In genomic region chr7:106774213-106774767, GRCh38 we compare ENCODE assay signal across 10 cellular contexts.
"Had no signal": no experiment of that assay in that cellular context is flagged by ENCODE, and none has a peak within 500 bp of the region (broad histone marks: within the 10 kb centered on the region; RNA-seq: fewer than 3 reads in every experiment).

No MANE protein-coding gene starts in this region.

- H3K27ac Mint-ChIP-seq: natural killer cell treated with Interleukin-12 subunit alpha and Interleukin-12 subunit beta and Interleukin-15 and Interleukin-18, amount 100 ng/mL, for 72 hours had no signal

- H3K4me1 Mint-ChIP-seq: central memory CD8-positive, alpha-beta T cell had no signal

- H3K27me3 ChIP-seq: adrenal gland, left lung, sigmoid colon, suprapubic skin, upper lobe of left lung had no signal

- H3K36me3 Mint-ChIP-seq: natural killer cell treated with Interleukin-12 subunit alpha and Interleukin-12 subunit beta and Interleukin-15 and Interleukin-18, amount 100 ng/mL, for 72 hours had no signal

- H3K9me3 ChIP-seq: adrenal gland, left lung, sigmoid colon, suprapubic skin, upper lobe of left lung had no signal

- H3K27me3 Mint-ChIP-seq: central memory CD8-positive, alpha-beta T cell had no signal

- H3K4me3 Mint-ChIP-seq: central memory CD8-positive, alpha-beta T cell; natural killer cell treated with Interleukin-12 subunit alpha and Interleukin-12 subunit beta and Interleukin-15 and Interleukin-18, amount 100 ng/mL, for 72 hours had no signal

- H3K4me1 ChIP-seq: suprapubic skin, upper lobe of left lung had no signal

- H3K9me3 Mint-ChIP-seq: central memory CD8-positive, alpha-beta T cell; natural killer cell treated with Interleukin-12 subunit alpha and Interleukin-12 subunit beta and Interleukin-15 and Interleukin-18, amount 100 ng/mL, for 72 hours had no signal

- H3K36me3 ChIP-seq: adrenal gland, left lung, sigmoid colon, suprapubic skin, upper lobe of left lung had no signal

- H3K27ac ChIP-seq: sigmoid colon, suprapubic skin, upper lobe of left lung had no signal

- H3K4me3 ChIP-seq: left lung, sigmoid colon, suprapubic skin, upper lobe of left lung had no signal

- DNase-seq: activated CD4-positive, CD25-positive, alpha-beta regulatory T cell; left lung; sigmoid colon; stimulated activated naive CD4-positive, alpha-beta T cell; upper lobe of left lung had no signal

- ATAC-seq: esophagus mucosa; natural killer cell treated with Interleukin-12 subunit alpha and Interleukin-12 subunit beta and Interleukin-15 and Interleukin-18, amount 100 ng/mL, for 72 hours had no signal
